8 cellular contexts compared by ENCODE assay signal in the genomic region with DNA sequence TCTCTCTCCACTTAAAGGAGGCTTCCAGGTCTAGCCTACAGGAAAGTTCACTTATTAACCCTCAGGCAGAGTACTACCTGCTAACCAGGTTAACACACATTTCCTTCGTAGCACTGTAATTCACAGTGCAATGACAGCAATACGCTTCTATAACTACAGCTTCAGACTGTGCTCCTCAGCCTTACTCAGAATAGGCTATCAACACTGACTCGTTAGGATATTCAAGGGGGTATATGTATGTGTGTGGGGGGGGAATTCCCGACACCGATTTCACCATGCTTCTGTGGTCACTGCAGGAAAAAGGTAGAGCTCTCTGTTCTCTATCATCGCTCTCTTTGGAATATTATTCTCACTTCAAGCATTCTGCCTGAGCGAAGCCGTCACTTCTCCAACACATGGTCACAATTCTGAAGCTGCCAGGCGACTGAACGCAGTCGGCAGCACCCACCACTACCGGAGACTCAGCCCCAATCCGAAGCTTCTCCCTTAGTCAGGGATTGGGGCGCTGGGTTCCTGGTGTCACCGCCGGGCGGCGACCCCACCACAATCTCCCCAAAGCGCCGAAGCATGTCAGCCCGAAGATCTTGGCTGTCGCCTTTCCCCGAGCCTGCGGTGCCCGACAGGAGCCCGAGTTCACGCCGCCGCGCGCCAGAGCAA. TPM values are rescaled to one million over a fixed set of nuclear protein-coding genes. Genes with fewer than 3 reads are reported as not detected.
DNase-seq lines count a peak whose midpoint lies in the region; ATAC-seq and TF ChIP-seq lines count a peak whose summit lies in the region.

No MANE protein-coding gene starts in this region.

- H3K9me3 ChIP-seq in esophagus (ENCODE audit: control insufficient read depth in 2 of 2, insufficient read depth in 1 of 2, low read depth in 1 of 2, low read length in 1 of 2): no peaks in the 10 kb centered on the region
- H3K9me3 ChIP-seq in ovary: no peaks in the 10 kb centered on the region

- no peak for DNase-seq in ovary
- DNase-seq in NCI-H345 (lab: John Stamatoyannopoulos, UW): no peak
- DNase-seq in T1000 (lab: John Stamatoyannopoulos, UW): no peak
- no peak for DNase-seq in NCI-H1417 (lab: John Stamatoyannopoulos, UW)

- intact Hi-C loops in ovary (cut with DNase I): no loop called here

- TF ChIP-seq POLR2A in ovary (IDR thresholded peaks at IDR 0.05): no peak

- peak; percentile 8 for ATAC-seq in GM18873 (IDR thresholded peaks at IDR 0.05; ENCODE audit: low FRiP score, unreplicated experiment)
- ATAC-seq in HG03064 (IDR thresholded peaks at IDR 0.05; ENCODE audit: low read depth, unreplicated experiment): peak; percentile 23

- TF ChIP-seq CTCF in WI38 (IDR thresholded peaks at IDR 0.05; ENCODE audit: low read depth, low read length) (no peak), ovary (IDR thresholded peaks at IDR 0.05) (no peak)

- H3K36me3 ChIP-seq in esophagus (ENCODE audit: control insufficient read depth in 2 of 2, insufficient read depth in 2 of 2, low read length in 1 of 2) (peaks cover 7 to 11% of the 10 kb centered on the region in 2 donors), ovary (no peaks in the 10 kb centered on the region)

- peaks cover 5 to 7% of the 10 kb centered on the region in 2 donors for H3K4me1 ChIP-seq in esophagus (ENCODE audit: control insufficient read depth in 2 of 2, insufficient read depth in 2 of 2, low read length in 1 of 2)
- H3K4me1 ChIP-seq in ovary (ENCODE audit: insufficient read depth): peaks cover 6% of the 10 kb centered on the region

- H3K27ac ChIP-seq in esophagus (ENCODE audit: low read depth in 2 of 2, low read length in 1 of 2) (peak overlapping the region; percentile 93 to 99), ovary (peak overlapping the region; percentile 94 to 98)

- 1% methylated on average over 31 of the region's 31 CpGs for WGBS in esophagus, 2 donors
- 1 to 3% (median 1%) methylated on average over 25 to 31 of the region's 31 CpGs for WGBS in ovary, 3 donors

- H3K27me3 ChIP-seq in esophagus (ENCODE audit: control insufficient read depth in 1 of 2, insufficient read depth in 2 of 2, low read length in 2 of 2) (no peaks in the 10 kb centered on the region), ovary (no peaks in the 10 kb centered on the region)

- no peak for TF ChIP-seq EP300 in ovary (IDR thresholded peaks at IDR 0.05)

- H3K4me3 ChIP-seq in WI38 (ENCODE audit: low read depth, low read length) (peak overlapping the region; percentile 98), esophagus (ENCODE audit: low read depth in 1 of 2, low read length in 2 of 2) (peak overlapping the region; percentile 86 to 87), ovary (peak overlapping the region; percentile 91)

RNA-seq across cellular contexts. Expression of a gene that starts 0.6 kb away (rescaled TPM):
- polyA plus RNA-seq in esophagus: 10 to 100 TPM; 22.8 to 33.2 TPM
- total RNA-seq in ovary: 10 to 100 TPM; 23.1 to 48.9 (median 38.3) TPM
- polyA plus RNA-seq in ovary: 10 to 100 TPM; 18.2 to 39.6 TPM

RNA-seq across cellular contexts. Expression of a gene that starts 0.9 kb away (rescaled TPM):
- polyA plus RNA-seq in esophagus (10 to 100 TPM; 44.8 to 70.5 TPM), ovary (10 to 100 TPM; 34.1 to 46.4 TPM)
- total RNA-seq in ovary: 10 to 100 TPM; 19.6 to 44.8 (median 34.3) TPM

RNA-seq across cellular contexts. Expression of a gene that starts 10.2 kb away (rescaled TPM):
- 10 to 100 TPM in 1 of 2 donors, 1 to 10 TPM in 1; 9.3 to 23.3 TPM for polyA plus RNA-seq in esophagus
- 10 to 100 TPM; 11.8 to 20.3 (median 13.9) TPM for total RNA-seq in ovary
- polyA plus RNA-seq in ovary: 10 to 100 TPM; 15.7 to 17.8 TPM

RNA-seq across cellular contexts. Expression of a gene that starts 28.4 kb away (rescaled TPM):
- polyA plus RNA-seq in esophagus: 1 to 10 TPM; 7.8 to 9.3 TPM
- 10 to 100 TPM in 2 of 7 donors, 1 to 10 TPM in 5; 6.0 to 12.1 (median 7.9) TPM for total RNA-seq in ovary
- polyA plus RNA-seq in ovary: 1 to 10 TPM; 4.1 to 7.4 TPM

RNA-seq across cellular contexts. Expression of a gene that starts 55.3 kb away (rescaled TPM):
- 10 to 100 TPM; 31.1 to 37.1 TPM for polyA plus RNA-seq in esophagus
- total RNA-seq in ovary: 10 to 100 TPM; 23.4 to 82.2 (median 55.1) TPM
- polyA plus RNA-seq in ovary: 10 to 100 TPM; 38.1 to 41.1 TPM
